Comparison of ENCODE assay signal across 21 cellular contexts in the genomic region with DNA sequence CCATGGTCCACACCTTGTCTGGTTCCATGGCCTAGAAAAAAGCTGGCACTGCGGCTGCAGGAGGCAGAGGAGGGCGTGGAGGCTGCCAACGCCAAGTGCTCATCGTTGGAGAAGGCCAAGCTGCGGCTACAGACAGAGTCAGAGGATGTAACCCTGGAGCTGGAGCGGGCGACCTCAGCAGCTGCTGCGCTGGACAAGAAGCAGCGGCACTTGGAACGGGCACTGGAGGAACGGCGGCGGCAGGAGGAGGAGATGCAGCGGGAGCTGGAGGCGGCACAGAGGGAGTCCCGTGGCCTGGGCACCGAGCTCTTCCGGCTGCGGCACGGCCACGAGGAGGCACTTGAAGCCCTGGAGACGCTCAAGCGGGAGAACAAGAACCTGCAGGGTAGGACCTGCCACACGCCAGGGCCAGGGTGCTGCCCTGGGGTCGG.
"Had no signal": no experiment of that assay in that cellular context is flagged by ENCODE, and none has a peak within 500 bp of the region (broad histone marks: within the 10 kb centered on the region; RNA-seq: fewer than 3 reads in every experiment).

No MANE protein-coding gene starts in this region.

- H3K4me1 ChIP-seq: colonic mucosa, parathyroid adenoma had no signal

- H3K4me3 ChIP-seq: colonic mucosa, skin epidermis had no signal

- H3K27ac ChIP-seq: colonic mucosa, parathyroid adenoma, skin epidermis, VCaP had no signal

- H3K27me3 Mint-ChIP-seq: activated naive CD8-positive, alpha-beta T cell treated with anti-CD3 and anti-CD28 coated beads, Interleukin-2, amount 50 U/mL, for 24 hours had no signal

- H3K4me1 Mint-ChIP-seq: activated naive CD8-positive, alpha-beta T cell treated with anti-CD3 and anti-CD28 coated beads, Interleukin-2, amount 50 U/mL, for 24 hours had no signal

- H3K4me2 ChIP-seq: SK-N-SH had no signal

- H3K36me3 ChIP-seq: colonic mucosa had no signal

- H3K27ac Mint-ChIP-seq: activated naive CD4-positive, alpha-beta T cell treated with anti-CD3 and anti-CD28 coated beads for 36 hours; activated naive CD8-positive, alpha-beta T cell treated with anti-CD3 and anti-CD28 coated beads, Interleukin-2, amount 50 U/mL, for 24 hours; activated T-helper 2 cell treated with anti-CD3 and anti-CD28 coated beads, Interferon-gamma antibody, Interleukin-2, Interleukin-4, amounts not matched to agents 10 μg/mL and 5 μg/mL and 100 μg/mL, durations not matched to agents 14 hours and 24 hours and 36 hours had no signal

- H3K9ac ChIP-seq: parathyroid adenoma, SK-N-SH had no signal

- H2AFZ ChIP-seq: parathyroid adenoma had no signal

- H3K9me2 ChIP-seq: SK-N-SH had no signal

- H3K79me2 ChIP-seq: parathyroid adenoma had no signal

- H3K9me3 Mint-ChIP-seq: activated naive CD4-positive, alpha-beta T cell treated with anti-CD3 and anti-CD28 coated beads for 36 hours; activated naive CD8-positive, alpha-beta T cell treated with anti-CD3 and anti-CD28 coated beads, Interleukin-2, amount 50 U/mL, for 24 hours; activated T-helper 2 cell treated with anti-CD3 and anti-CD28 coated beads, Interferon-gamma antibody, Interleukin-2, Interleukin-4, amounts not matched to agents 10 μg/mL and 5 μg/mL and 100 μg/mL, durations not matched to agents 14 hours and 24 hours and 36 hours had no signal

- H3K4me3 Mint-ChIP-seq: activated naive CD4-positive, alpha-beta T cell treated with anti-CD3 and anti-CD28 coated beads for 36 hours; activated naive CD8-positive, alpha-beta T cell treated with anti-CD3 and anti-CD28 coated beads, Interleukin-2, amount 50 U/mL, for 24 hours had no signal

- H3K9me3 ChIP-seq: colonic mucosa, SK-N-SH had no signal

- ATAC-seq: activated naive CD8-positive, alpha-beta T cell treated with anti-CD3 and anti-CD28 coated beads, Interleukin-2, amount 50 U/mL, for 24 hours; left colon had no signal

- H3K27me3 ChIP-seq: colonic mucosa had no signal

- DNase-seq: activated CD4-positive, alpha-beta T cell treated with anti-CD3 and anti-CD28 coated beads, Interleukin-2, amount 50 U/mL, for 48 hours; activated naive CD4-positive, alpha-beta T cell treated with anti-CD3 and anti-CD28 coated beads for 36 hours; activated naive CD8-positive, alpha-beta T cell treated with anti-CD3 and anti-CD28 coated beads, Interleukin-2, amount 50 U/mL, for 24 hours; activated T-cell treated with anti-CD3 and anti-CD28 coated beads, Interleukin-2, amount 50 U/mL, for 1 hour; colonic mucosa; effector CD8-positive, alpha-beta T cell; foreskin melanocyte; head of caudate nucleus; left colon; retina; SK-N-SH; stimulated activated CD4-positive, alpha-beta T cell treated with anti-CD3 and anti-CD28 coated beads, Interleukin-15, amount 100 ng/mL, for 24 hours; stimulated activated CD4-positive, alpha-beta T cell treated with anti-CD3 and anti-CD28 coated beads, Interleukin-4, amount 100 ng/mL, for 24 hours; stimulated activated naive CD4-positive, alpha-beta T cell treated with Interleukin-2 at 50 U/mL for 16 hours; T-helper 1 cell; T1000; trophoblast cell had no signal
